Comparison of ENCODE assay signal across 31 cellular contexts in genomic region chr7:16958724-16959123, GRCh38.
"Had no signal": no experiment of that assay in that cellular context is flagged by ENCODE, and none has a peak within 500 bp of the region (broad histone marks: within the 10 kb centered on the region; RNA-seq: fewer than 3 reads in every experiment).

No MANE protein-coding gene starts in this region.

- H3K9me3 ChIP-seq: ovary, psoas muscle, suprapubic skin, testis, tibial artery, transverse colon, upper lobe of right lung, uterus had no signal

- H3K27me3 ChIP-seq: neural progenitor cell, ovary, suprapubic skin, testis, tibial artery, transverse colon, upper lobe of right lung, uterus had no signal

- H3K4me3 ChIP-seq: neural progenitor cell, ovary, psoas muscle, skin epidermis, smooth muscle cell, spleen, suprapubic skin, testis, tibial artery, transverse colon, upper lobe of right lung, uterus had no signal

- H3K27ac Mint-ChIP-seq: natural killer cell; nephron; neural progenitor cell; progenitor cell of endocrine pancreas; stimulated activated memory B cell treated with anti-CD40 and anti-IgM and Interleukin-4, amounts not matched to agents 10 μg/mL and 1 μg/mL and 100 μg/mL, for 72 hours; stimulated activated naive CD8-positive, alpha-beta T cell treated with anti-CD3 and anti-CD28 coated beads, Interleukin-15, amount 100 ng/mL, for 72 hours; type B pancreatic cell had no signal

- H3K4me3 Mint-ChIP-seq: natural killer cell; nephron; neural progenitor cell; stimulated activated memory B cell treated with anti-CD40 and anti-IgM and Interleukin-4, amounts not matched to agents 10 μg/mL and 1 μg/mL and 100 μg/mL, for 72 hours; stimulated activated naive CD8-positive, alpha-beta T cell treated with anti-CD3 and anti-CD28 coated beads, Interleukin-15, amount 100 ng/mL, for 72 hours; type B pancreatic cell had no signal

- H3K4me1 Mint-ChIP-seq: natural killer cell; stimulated activated memory B cell treated with anti-CD40 and anti-IgM and Interleukin-4, amounts not matched to agents 10 μg/mL and 1 μg/mL and 100 μg/mL, for 72 hours; stimulated activated naive CD8-positive, alpha-beta T cell treated with anti-CD3 and anti-CD28 coated beads, Interleukin-15, amount 100 ng/mL, for 72 hours had no signal

- H3K9ac ChIP-seq: neural progenitor cell, parathyroid adenoma had no signal

- ATAC-seq: natural killer cell; psoas muscle; right cardiac atrium; sciatic nerve; stimulated activated memory B cell treated with anti-CD40 and anti-IgM and Interleukin-4, amounts not matched to agents 10 μg/mL and 1 μg/mL and 100 μg/mL, for 72 hours; stimulated activated naive CD8-positive, alpha-beta T cell treated with anti-CD3 and anti-CD28 coated beads, Interleukin-15, amount 100 ng/mL, for 72 hours; stimulated activated naive CD8-positive, alpha-beta T cell treated with anti-CD3 and anti-CD28 coated beads, Interleukin-15, Interleukin-2, amounts not matched to agents 100 U/mL and 50 U/mL, for 24 hours; upper lobe of right lung had no signal

- H3K4me1 ChIP-seq: parathyroid adenoma, spleen, suprapubic skin, testis, upper lobe of right lung, uterus had no signal

- H3K9me3 Mint-ChIP-seq: natural killer cell; stimulated activated memory B cell treated with anti-CD40 and anti-IgM and Interleukin-4, amounts not matched to agents 10 μg/mL and 1 μg/mL and 100 μg/mL, for 72 hours had no signal

- DNase-seq: natural killer cell; occipital lobe; ovary; posterior cingulate gyrus; psoas muscle; right cardiac atrium; spleen; stimulated activated CD4-positive, alpha-beta T cell treated with anti-CD3 and anti-CD28 coated beads, Interleukin-12 subunit alpha, Interleukin-12 subunit beta, amount 100 ng/mL, for 4 hours; stimulated activated CD4-positive, alpha-beta T cell treated with anti-CD3 and anti-CD28 coated beads, Interleukin-1b, Interleukin-23, amount 100 ng/mL, for 48 hours; stimulated activated CD4-positive, alpha-beta T cell treated with anti-CD3 and anti-CD28 coated beads, Interleukin-4, amount 100 ng/mL, for 1 hour; stimulated activated CD4-positive, alpha-beta T cell treated with anti-CD3 and anti-CD28 coated beads, Interleukin-4, amount 100 ng/mL, for 4 hours; stimulated activated CD8-positive, alpha-beta memory T cell treated with anti-CD3 and anti-CD28 coated beads, Interleukin-4, amount 100 ng/mL, for 48 hours; stimulated activated naive CD4-positive, alpha-beta T cell; stimulated activated naive CD8-positive, alpha-beta T cell treated with anti-CD3 and anti-CD28 coated beads, Interleukin-15, amount 100 ng/mL, for 72 hours; stimulated activated naive CD8-positive, alpha-beta T cell treated with anti-CD3 and anti-CD28 coated beads, Interleukin-15, Interleukin-2, amounts not matched to agents 100 U/mL and 50 U/mL, for 24 hours; substantia nigra; testis; tibial artery; transverse colon; upper lobe of right lung; uterus had no signal

- H3K27me3 Mint-ChIP-seq: progenitor cell of endocrine pancreas; stimulated activated memory B cell treated with anti-CD40 and anti-IgM and Interleukin-4, amounts not matched to agents 10 μg/mL and 1 μg/mL and 100 μg/mL, for 72 hours; stimulated activated naive CD8-positive, alpha-beta T cell treated with anti-CD3 and anti-CD28 coated beads, Interleukin-15, amount 100 ng/mL, for 72 hours; type B pancreatic cell had no signal

- H3K36me3 Mint-ChIP-seq: natural killer cell; stimulated activated memory B cell treated with anti-CD40 and anti-IgM and Interleukin-4, amounts not matched to agents 10 μg/mL and 1 μg/mL and 100 μg/mL, for 72 hours; type B pancreatic cell had no signal

- H3K36me3 ChIP-seq: neural progenitor cell, ovary, spleen, suprapubic skin, tibial artery, transverse colon, upper lobe of right lung, uterus had no signal

- H3K27ac ChIP-seq: neural progenitor cell, ovary, parathyroid adenoma, psoas muscle, skin epidermis, spleen, suprapubic skin, testis, tibial artery, transverse colon, upper lobe of right lung, uterus had no signal
